ENCODE assay signal across 22 cellular contexts in genomic region chr3:198088421-198088955, GRCh38.
"Had no signal": no experiment of that assay in that cellular context is flagged by ENCODE, and none has a peak within 500 bp of the region (broad histone marks: within the 10 kb centered on the region; RNA-seq: fewer than 3 reads in every experiment).

No MANE protein-coding gene starts in this region.

- H3K4me1 Mint-ChIP-seq: T-cell had no signal

- DNase-seq: IMR-90, Karpas-422, KG1, MG63, NCI-H1092 treated with DMSO at 0.1 percent for 48 hours, NCI-H1436, NCI-H187, NCI-H2029, NCI-H2081 treated with DMSO at 0.1 percent for 48 hours, NCI-H2171, NCI-H226, NCI-H446, NCI-H510A, NCI-H524 treated with DMSO at 0.1 percent for 48 hours, NCI-H69, NCI-H774, SHP77, SK-N-SH, SW 1271, T-cell had no signal

- ATAC-seq: HepG2, T-cell had no signal

- H3K27ac Mint-ChIP-seq: T-cell had no signal

- H3K9me3 ChIP-seq: MG63, SK-N-SH had no signal

- H3K9ac ChIP-seq: SK-N-SH had no signal

- H3K4me3 Mint-ChIP-seq: T-cell had no signal

- H3K27ac ChIP-seq: RWPE1 had no signal

- H3K36me3 ChIP-seq: MG63 had no signal

- H3K4me3 ChIP-seq: MG63 had no signal
